ENCODE assay signal across 8 cellular contexts in genomic region chr22:41204992-41205900, GRCh38. TPM values are rescaled to one million over a fixed set of nuclear protein-coding genes. Genes with fewer than 3 reads are reported as not detected.
DNase-seq lines count a peak whose midpoint lies in the region; ATAC-seq and TF ChIP-seq lines count a peak whose summit lies in the region.

Gene L3MBTL2, plus strand, starts transcription at chr22:41205312. Its CDS starts 51 bp downstream, at chr22:41205363.

- peak within 1 kb of the TSS; percentile 88 for H3K4me2 ChIP-seq in KMS-11

- H3K9me3 ChIP-seq in Peyer's patch (no peaks in the 10 kb centered on the region), muscle layer of colon (ENCODE audit: low read length) (no peaks in the 10 kb centered on the region)

- peak within 1 kb of the TSS; percentile 75; the same call in 1 of the 2 replicates for H2AFZ ChIP-seq in KMS-11 (ENCODE audit: low read depth)

- TF ChIP-seq POLR2A in Peyer's patch (IDR thresholded peaks at IDR 0.05): peak in 1 of 2 donors; percentile 29

- H3K9ac ChIP-seq in KMS-11 (peak within 1 kb of the TSS; percentile 89), muscle layer of colon (ENCODE audit: low read length) (peak within 1 kb of the TSS; percentile 77)

- DNase-seq in DMS53 treated with DMSO at 0.1 percent for 48 hours (lab: John Stamatoyannopoulos, UW; ENCODE audit: unreplicated experiment): peak; percentile 82
- DNase-seq in Peyer's patch: peak; percentile 98 to 99 (median 98)
- peak; percentile 99 for DNase-seq in activated T-cell treated with anti-CD3 and anti-CD28 coated beads, Interleukin-2, amount 50 U/mL, for 48 hours
- peak; percentile 98 for DNase-seq in stimulated activated CD8-positive, alpha-beta memory T cell treated with anti-CD3 and anti-CD28 coated beads, Interleukin-7, amount 100 ng/mL, for 24 hours (ENCODE audit: low read depth)

- no peaks in the 10 kb centered on the region for H3K36me3 ChIP-seq in KMS-11 (ENCODE audit: insufficient read depth)
- H3K36me3 ChIP-seq in Peyer's patch: peaks cover 0 to 7% (median 0%) of the 10 kb centered on the region in 3 donors
- peaks cover 5% of the 10 kb centered on the region for H3K36me3 ChIP-seq in muscle layer of colon (ENCODE audit: insufficient read depth, low read length)

- H3K4me3 ChIP-seq in KMS-11 (IDR thresholded peaks at IDR 0.05; ENCODE audit: insufficient read depth, low read depth, low read length) (no peak within 1 kb of the TSS), Peyer's patch (peak within 1 kb of the TSS; percentile 63 to 88 (median 71)), muscle layer of colon (ENCODE audit: low read depth in 1 of 2, low read length in 2 of 2) (peak within 1 kb of the TSS; percentile 58 to 91)

- H3K4me1 ChIP-seq in KMS-11 (ENCODE audit: low read depth, poor library complexity, severe bottlenecking) (peaks cover 4% of the 10 kb centered on the region), Peyer's patch (peaks cover 0 to 11% (median 3%) of the 10 kb centered on the region in 4 donors), muscle layer of colon (ENCODE audit: insufficient read depth, low read length) (peaks cover 5% of the 10 kb centered on the region)

- peaks cover 20% of the 10 kb centered on the region for H3K79me2 ChIP-seq in KMS-11 (ENCODE audit: insufficient read depth, low read depth)

- H3K27ac ChIP-seq in KMS-11 (peak within 1 kb of the TSS; percentile 79), Peyer's patch (peak within 1 kb of the TSS; percentile 36 to 83 (median 68)), muscle layer of colon (ENCODE audit: low read depth, low read length) (peak within 1 kb of the TSS; percentile 77)

- peak; percentile 94 for ATAC-seq in GM21737 (IDR thresholded peaks at IDR 0.05; ENCODE audit: unreplicated experiment)
- ATAC-seq in esophagus mucosa: peak; percentile 98

- TF ChIP-seq CTCF in KMS-11 (conservative IDR thresholded peaks at IDR 0.05; ENCODE audit: low read depth, low read length): no peak
- no peak for TF ChIP-seq CTCF in Peyer's patch (IDR thresholded peaks at IDR 0.05)

- H3K27me3 ChIP-seq in KMS-11 (ENCODE audit: insufficient read depth, low read depth) (peaks cover 12% of the 10 kb centered on the region), Peyer's patch (no peaks in the 10 kb centered on the region), muscle layer of colon (ENCODE audit: control insufficient read depth in 1 of 2, insufficient read depth in 2 of 2, low read length in 2 of 2) (no peaks in the 10 kb centered on the region)

- H4K20me1 ChIP-seq in KMS-11 (ENCODE audit: insufficient read depth): no peaks in the 10 kb centered on the region

RNA-seq across cellular contexts. Expression of gene L3MBTL2, which starts in this region (rescaled TPM):
- 10 to 100 TPM; 15.0 to 41.3 (median 20.1) TPM for total RNA-seq in Peyer's patch
- total RNA-seq in esophagus mucosa: 13.2 TPM
